Comparison of ENCODE assay signal across 6 cellular contexts in the genomic region with DNA sequence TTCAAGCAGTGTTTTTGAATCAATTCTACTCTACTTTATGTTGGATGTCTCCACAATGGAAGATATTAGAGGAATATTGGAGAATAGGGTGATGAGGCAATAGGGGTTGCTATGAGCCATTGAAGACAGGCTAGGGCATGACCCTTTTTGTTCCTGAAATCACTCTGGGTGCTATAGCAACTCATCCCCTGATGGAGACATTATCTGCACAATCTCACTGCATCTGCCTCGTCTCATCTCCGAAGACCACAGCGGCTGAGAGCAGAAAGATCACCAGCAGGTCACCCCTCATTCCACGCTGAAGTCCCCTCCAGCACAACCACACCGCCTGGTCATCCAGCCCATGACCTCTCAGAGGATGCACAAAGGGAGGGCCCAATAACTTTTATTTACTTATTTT.
"Had no signal": no experiment of that assay in that cellular context is flagged by ENCODE, and none has a peak within 500 bp of the region (broad histone marks: within the 10 kb centered on the region; RNA-seq: fewer than 3 reads in every experiment).

No MANE protein-coding gene starts in this region.

- H3K4me3 ChIP-seq: K562 had no signal

- H3K27ac ChIP-seq: HL-60 had no signal

- FAIRE-seq: HepG2, HTR-8/SVneo, K562 had no signal

- DNase-seq: IMR-90, KBM-7 had no signal

- ATAC-seq: HepG2, K562 had no signal
